ENCODE assay signal across 1 cellular context in the genomic region with DNA sequence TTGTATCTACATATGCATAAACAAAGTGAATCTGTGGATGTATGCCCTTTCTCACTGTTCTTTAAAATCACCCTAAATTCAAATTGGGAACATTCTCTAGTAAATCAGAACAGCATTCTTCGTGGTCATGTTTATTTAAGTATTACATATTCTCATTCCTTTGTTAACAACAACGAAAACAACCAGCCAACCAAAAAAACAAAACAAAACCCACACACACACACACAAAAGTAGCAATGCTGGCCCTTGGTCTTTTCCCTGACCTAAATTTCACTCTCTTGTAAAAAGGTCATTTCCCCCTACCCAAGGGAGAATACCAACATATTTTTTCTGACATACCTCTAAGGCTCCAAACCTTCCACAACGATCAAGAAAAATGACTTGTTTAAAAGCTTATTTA.
TF ChIP-seq lines count a peak whose summit lies in the region.

No MANE protein-coding gene starts in this region.

TF ChIP-seq in IMR-90, 13 proteins besides CTCF, POLR2A, EP300 and RAD21:
- TF ChIP-seq SMC3 (IDR thresholded peaks at IDR 0.05; ENCODE audit: low read depth, low read length) (no peak), MAFK (IDR thresholded peaks at IDR 0.05; ENCODE audit: low read depth, low read length) (no peak), MAZ (IDR thresholded peaks at IDR 0.05; ENCODE audit: borderline replicate concordance, low read depth, low read length) (no peak), MXI1 (IDR thresholded peaks at IDR 0.05; ENCODE audit: borderline replicate concordance, low read depth, low read length) (no peak), CHD1 (IDR thresholded peaks at IDR 0.05; ENCODE audit: low read depth, low read length) (no peak), FOS (IDR thresholded peaks at IDR 0.05; ENCODE audit: low read depth, low read length) (no peak), USF2 (IDR thresholded peaks at IDR 0.05; ENCODE audit: low read depth, low read length) (no peak), BHLHE40 (IDR thresholded peaks at IDR 0.05; ENCODE audit: low read depth, low read length) (no peak), NFE2L2 (IDR thresholded peaks at IDR 0.05; ENCODE audit: low read depth, low read length) (no peak), RCOR1 (IDR thresholded peaks at IDR 0.05; ENCODE audit: insufficient replicate concordance, low read length) (no peak), CEBPB (IDR thresholded peaks at IDR 0.05; ENCODE audit: low read depth, low read length) (no peak), RFX5 (IDR thresholded peaks at IDR 0.05; ENCODE audit: low read depth, low read length) (no peak)
- TF ChIP-seq, protein P1, sequence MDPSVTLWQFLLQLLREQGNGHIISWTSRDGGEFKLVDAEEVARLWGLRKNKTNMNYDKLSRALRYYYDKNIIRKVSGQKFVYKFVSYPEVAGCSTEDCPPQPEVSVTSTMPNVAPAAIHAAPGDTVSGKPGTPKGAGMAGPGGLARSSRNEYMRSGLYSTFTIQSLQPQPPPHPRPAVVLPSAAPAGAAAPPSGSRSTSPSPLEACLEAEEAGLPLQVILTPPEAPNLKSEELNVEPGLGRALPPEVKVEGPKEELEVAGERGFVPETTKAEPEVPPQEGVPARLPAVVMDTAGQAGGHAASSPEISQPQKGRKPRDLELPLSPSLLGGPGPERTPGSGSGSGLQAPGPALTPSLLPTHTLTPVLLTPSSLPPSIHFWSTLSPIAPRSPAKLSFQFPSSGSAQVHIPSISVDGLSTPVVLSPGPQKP (IDR thresholded peaks at IDR 0.05; ENCODE audit: borderline replicate concordance, low read depth, low read length): no peak
